11 cellular contexts compared by ENCODE assay signal in the genomic region with DNA sequence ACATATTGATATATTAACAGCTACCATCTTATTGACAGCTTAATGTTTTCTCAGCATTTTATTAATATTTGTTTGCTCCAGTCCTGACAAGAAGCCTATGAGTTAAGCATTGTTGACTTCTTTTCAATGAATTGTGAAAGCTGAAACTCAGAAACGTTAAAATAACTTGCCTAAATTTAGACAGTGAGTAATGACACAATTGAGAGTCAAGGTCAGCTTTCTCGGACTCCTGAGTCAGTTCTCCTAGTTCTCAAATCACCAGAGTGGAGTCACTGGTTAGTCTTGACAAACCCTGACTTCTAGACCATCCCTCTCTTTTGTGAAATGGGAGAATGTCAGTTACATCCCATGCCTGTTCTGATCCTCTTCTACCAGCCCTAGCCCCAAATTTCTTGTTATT.
DNase-seq lines count a peak whose midpoint lies in the region; ATAC-seq and TF ChIP-seq lines count a peak whose summit lies in the region.
"Had no signal": no experiment of that assay in that cellular context is flagged by ENCODE, and none has a peak within 500 bp of the region (broad histone marks: within the 10 kb centered on the region; RNA-seq: fewer than 3 reads in every experiment).

No MANE protein-coding gene starts in this region.

- peak; percentile 89 for DNase-seq in MM.1S
- no peak for DNase-seq in activated CD8-positive, alpha-beta memory T cell treated with anti-CD3 and anti-CD28 coated beads, Interleukin-2, amount 50 U/mL, for 4 hours
- DNase-seq in smooth muscle cell (lab: John Stamatoyannopoulos, UW; ENCODE audit: unreplicated experiment), result no peak
- DNase-seq in activated CD4-positive, alpha-beta memory T cell treated with anti-CD3 and anti-CD28 coated beads, Interleukin-2, amount 10 ng/mL, durations not matched to agents 7 days and 5 days, result no peak
- no peak for DNase-seq in activated T-helper 2 cell treated with anti-CD3 and anti-CD28 coated beads, Interferon-gamma antibody, Interleukin-2, Interleukin-4, amounts not matched to agents 10 μg/mL and 5 μg/mL and 100 μg/mL, durations not matched to agents 14 hours and 24 hours and 36 hours (ENCODE audit: low spot score)
- DNase-seq: IMR-90, NCI-H2029 had no signal

- H3K4me1 ChIP-seq in MM.1S (ENCODE audit: low read length), result peaks cover 47% of the 10 kb centered on the region
- H3K4me1 ChIP-seq in smooth muscle cell (ENCODE audit: low read depth), result no peaks in the 10 kb centered on the region
- H3K4me1 ChIP-seq: BLaER1 treated with 17β-estradiol and CSF1 and Interleukin-3, amounts not matched to agents 10 nM and 100 nM had no signal

- H3K27me3 Mint-ChIP-seq in activated CD4-positive, alpha-beta memory T cell treated with anti-CD3 and anti-CD28 coated beads, Interleukin-2, amount 10 ng/mL, durations not matched to agents 7 days and 5 days, result no peaks in the 10 kb centered on the region
- H3K27me3 Mint-ChIP-seq in activated T-helper 2 cell treated with anti-CD3 and anti-CD28 coated beads, Interferon-gamma antibody, Interleukin-2, Interleukin-4, amounts not matched to agents 10 μg/mL and 5 μg/mL and 100 μg/mL, durations not matched to agents 14 hours and 24 hours and 36 hours (ENCODE audit: low read depth), result no peaks in the 10 kb centered on the region

- TF ChIP-seq CTCF in MM.1S (IDR thresholded peaks at IDR 0.05; ENCODE audit: low read length) (no peak), smooth muscle cell (IDR thresholded peaks at IDR 0.05; ENCODE audit: borderline replicate concordance, insufficient read depth, poor library complexity, severe bottlenecking) (no peak)

- no peaks in the 10 kb centered on the region for H3K79me2 ChIP-seq in MM.1S (ENCODE audit: low read length)
- H3K79me2 ChIP-seq in smooth muscle cell (ENCODE audit: low read depth), result no peaks in the 10 kb centered on the region

- H3K27me3 ChIP-seq in MM.1S (replicated peaks; ENCODE audit: insufficient read depth, low read length), result 0 out of 2 replicates have a peak, but pooled peaks cover 3% of the 10 kb centered on the region
- no peaks in the 10 kb centered on the region for H3K27me3 ChIP-seq in smooth muscle cell (ENCODE audit: low read depth)
- H3K27me3 ChIP-seq: BLaER1 treated with 17β-estradiol and CSF1 and Interleukin-3, amounts not matched to agents 10 nM and 100 nM had no signal

- H3F3A ChIP-seq in MM.1S (ENCODE audit: insufficient read depth, low read length) (peaks cover 13% of the 10 kb centered on the region), smooth muscle cell (ENCODE audit: low read depth) (no peaks in the 10 kb centered on the region)

- H3K9ac ChIP-seq in MM.1S (ENCODE audit: low read length), result peak overlapping the region; percentile 63; the same call in 1 of the 2 replicates
- no peak overlapping the region for H3K9ac ChIP-seq in smooth muscle cell (ENCODE audit: low read depth)
- H3K9ac ChIP-seq: BLaER1 treated with 17β-estradiol and CSF1 and Interleukin-3, amounts not matched to agents 10 nM and 100 nM had no signal

- POLR2A ChIA-PET in activated CD4-positive, alpha-beta memory T cell treated with anti-CD3 and anti-CD28 coated beads, Interleukin-2, amount 10 ng/mL, durations not matched to agents 7 days and 5 days (lab: Charles Lee), result no interaction called here

- CTCF ChIA-PET in activated CD4-positive, alpha-beta memory T cell treated with anti-CD3 and anti-CD28 coated beads, Interleukin-2, amount 10 ng/mL, durations not matched to agents 7 days and 5 days (lab: Charles Lee), result no interaction called here

- H3K36me3 Mint-ChIP-seq in activated CD4-positive, alpha-beta memory T cell treated with anti-CD3 and anti-CD28 coated beads, Interleukin-2, amount 10 ng/mL, durations not matched to agents 7 days and 5 days (ENCODE audit: low read depth), result no peaks in the 10 kb centered on the region
- H3K36me3 Mint-ChIP-seq in activated T-helper 2 cell treated with anti-CD3 and anti-CD28 coated beads, Interferon-gamma antibody, Interleukin-2, Interleukin-4, amounts not matched to agents 10 μg/mL and 5 μg/mL and 100 μg/mL, durations not matched to agents 14 hours and 24 hours and 36 hours (ENCODE audit: low read depth), result no peaks in the 10 kb centered on the region

- H3K9me3 Mint-ChIP-seq in activated CD4-positive, alpha-beta memory T cell treated with anti-CD3 and anti-CD28 coated beads, Interleukin-2, amount 10 ng/mL, durations not matched to agents 7 days and 5 days, result no peaks in the 10 kb centered on the region
- no peaks in the 10 kb centered on the region for H3K9me3 Mint-ChIP-seq in activated T-helper 2 cell treated with anti-CD3 and anti-CD28 coated beads, Interferon-gamma antibody, Interleukin-2, Interleukin-4, amounts not matched to agents 10 μg/mL and 5 μg/mL and 100 μg/mL, durations not matched to agents 14 hours and 24 hours and 36 hours

- intact Hi-C loops in activated T-helper 2 cell treated with anti-CD3 and anti-CD28 coated beads, Interferon-gamma antibody, Interleukin-2, Interleukin-4, amounts not matched to agents 10 μg/mL and 5 μg/mL and 100 μg/mL, durations not matched to agents 14 hours and 24 hours and 36 hours (cut with micrococcal nuclease), result no loop called here

- H3K36me3 ChIP-seq in MM.1S (replicated peaks; ENCODE audit: insufficient read depth, low read length), result no peaks in the 10 kb centered on the region
- H3K36me3 ChIP-seq in smooth muscle cell (ENCODE audit: low read depth), result no peaks in the 10 kb centered on the region
- H3K36me3 ChIP-seq: BLaER1 treated with 17β-estradiol and CSF1 and Interleukin-3, amounts not matched to agents 10 nM and 100 nM had no signal

- no peak overlapping the region for H3K27ac Mint-ChIP-seq in activated CD4-positive, alpha-beta memory T cell treated with anti-CD3 and anti-CD28 coated beads, Interleukin-2, amount 10 ng/mL, durations not matched to agents 7 days and 5 days
- H3K27ac Mint-ChIP-seq in activated T-helper 2 cell treated with anti-CD3 and anti-CD28 coated beads, Interferon-gamma antibody, Interleukin-2, Interleukin-4, amounts not matched to agents 10 μg/mL and 5 μg/mL and 100 μg/mL, durations not matched to agents 14 hours and 24 hours and 36 hours, result no peak overlapping the region

- H3K9me3 ChIP-seq in MM.1S (replicated peaks; ENCODE audit: insufficient read depth, low read length) (no peaks in the 10 kb centered on the region), smooth muscle cell (replicated peaks; ENCODE audit: low read depth) (no peaks in the 10 kb centered on the region)
- H3K9me3 ChIP-seq: BLaER1 treated with 17β-estradiol and CSF1 and Interleukin-3, amounts not matched to agents 10 nM and 100 nM had no signal

- H3K4me3 ChIP-seq in MM.1S (ENCODE audit: low read length) (peak overlapping the region; percentile 16; the same call in 1 of the 2 replicates), smooth muscle cell (no peak overlapping the region)
- H3K4me3 ChIP-seq: BLaER1 treated with 17β-estradiol and CSF1 and Interleukin-3, amounts not matched to agents 10 nM and 100 nM had no signal

- H3K9me2 ChIP-seq in MM.1S (replicated peaks; ENCODE audit: insufficient read depth, low read length), result no peaks in the 10 kb centered on the region

- H3K4me2 ChIP-seq in MM.1S (ENCODE audit: low read depth, low read length), result peak overlapping the region; percentile 61
- no peak overlapping the region for H3K4me2 ChIP-seq in smooth muscle cell
- H3K4me2 ChIP-seq: BLaER1 treated with 17β-estradiol and CSF1 and Interleukin-3, amounts not matched to agents 10 nM and 100 nM had no signal

- H3K27ac ChIP-seq in MM.1S (ENCODE audit: low read length), result peak overlapping the region; percentile 92
- no peak overlapping the region for H3K27ac ChIP-seq in smooth muscle cell (ENCODE audit: low read depth)
- H3K27ac ChIP-seq: BLaER1 treated with 17β-estradiol and CSF1 and Interleukin-3, amounts not matched to agents 10 nM and 100 nM had no signal

- H3K4me1 Mint-ChIP-seq in activated CD4-positive, alpha-beta memory T cell treated with anti-CD3 and anti-CD28 coated beads, Interleukin-2, amount 10 ng/mL, durations not matched to agents 7 days and 5 days, result no peaks in the 10 kb centered on the region
- H3K4me1 Mint-ChIP-seq in activated T-helper 2 cell treated with anti-CD3 and anti-CD28 coated beads, Interferon-gamma antibody, Interleukin-2, Interleukin-4, amounts not matched to agents 10 μg/mL and 5 μg/mL and 100 μg/mL, durations not matched to agents 14 hours and 24 hours and 36 hours (ENCODE audit: low read depth), result no peaks in the 10 kb centered on the region

- H2AFZ ChIP-seq in MM.1S (ENCODE audit: low read length) (no peak overlapping the region; the same call in 1 of the 2 replicates), smooth muscle cell (ENCODE audit: low read depth) (no peak overlapping the region)

- ATAC-seq in GM18517 (IDR thresholded peaks at IDR 0.05; ENCODE audit: unreplicated experiment) (peak; percentile 89), GM21381 (IDR thresholded peaks at IDR 0.05; ENCODE audit: unreplicated experiment) (peak; percentile 84), HG02970 (IDR thresholded peaks at IDR 0.05; ENCODE audit: low FRiP score, unreplicated experiment) (peak; percentile 54)

- no peak overlapping the region for H3K4me3 Mint-ChIP-seq in activated CD4-positive, alpha-beta memory T cell treated with anti-CD3 and anti-CD28 coated beads, Interleukin-2, amount 10 ng/mL, durations not matched to agents 7 days and 5 days
- no peak overlapping the region for H3K4me3 Mint-ChIP-seq in activated T-helper 2 cell treated with anti-CD3 and anti-CD28 coated beads, Interferon-gamma antibody, Interleukin-2, Interleukin-4, amounts not matched to agents 10 μg/mL and 5 μg/mL and 100 μg/mL, durations not matched to agents 14 hours and 24 hours and 36 hours (ENCODE audit: low read depth)

- no peaks in the 10 kb centered on the region for H4K20me1 ChIP-seq in MM.1S (ENCODE audit: insufficient read depth, low read length)
- no peaks in the 10 kb centered on the region for H4K20me1 ChIP-seq in smooth muscle cell (ENCODE audit: low read depth)
- H4K20me1 ChIP-seq: BLaER1 treated with 17β-estradiol and CSF1 and Interleukin-3, amounts not matched to agents 10 nM and 100 nM had no signal

- 76% methylated on average over 2 of the region's 2 CpGs for whole genome bisulfite sequencing in smooth muscle cell (ENCODE audit: low lambda C conversion rate)
